ENCODE assay signal across 13 cellular contexts in genomic region chr17:42274273-42274542, GRCh38. TPM values are rescaled to one million over a fixed set of nuclear protein-coding genes. Genes with fewer than 3 reads are reported as not detected.
A peak's percentile ranks its signal among the peaks of the same experiment; 100 is the strongest.
DNase-seq lines count a peak whose midpoint lies in the region; ATAC-seq and TF ChIP-seq lines count a peak whose summit lies in the region.
"Had no signal": no experiment of that assay in that cellular context is flagged by ENCODE, and none has a peak within 500 bp of the region (broad histone marks: within the 10 kb centered on the region; RNA-seq: fewer than 3 reads in every experiment).

No MANE protein-coding gene starts in this region.

- H3K9me3 ChIP-seq in Caco-2 (no peaks in the 10 kb centered on the region), Karpas-422 (ENCODE audit: low read length) (no peaks in the 10 kb centered on the region), osteoblast (ENCODE audit: low read depth, low read length) (no peaks in the 10 kb centered on the region)
- H3K9me3 ChIP-seq: breast epithelium had no signal

- H3K27me3 ChIP-seq in Caco-2 (replicated peaks; ENCODE audit: control insufficient read depth, insufficient read depth, low read length) = no peaks in the 10 kb centered on the region
- no peaks in the 10 kb centered on the region for H3K27me3 ChIP-seq in Karpas-422 (ENCODE audit: low read length)
- H3K27me3 ChIP-seq in osteoblast (ENCODE audit: insufficient read depth, low read length) = no peaks in the 10 kb centered on the region
- H3K27me3 ChIP-seq: breast epithelium had no signal

- no peak for ATAC-seq in central memory CD8-positive, alpha-beta T cell (replicated peaks; ENCODE audit: extremely low read depth, poor library complexity, severe bottlenecking)
- ATAC-seq in GM18868 (IDR thresholded peaks at IDR 0.05; ENCODE audit: unreplicated experiment) = no peak
- ATAC-seq: right cardiac atrium had no signal

- intact Hi-C loops in Caco-2 (cut with micrococcal nuclease; ENCODE audit: unreplicated experiment) = no loop called here

- H3K9me2 ChIP-seq in Karpas-422 (replicated peaks; ENCODE audit: insufficient read depth, low read length) = no peaks in the 10 kb centered on the region

- H3K36me3 Mint-ChIP-seq in Caco-2 (ENCODE audit: insufficient read depth, unreplicated experiment) = no peaks in the 10 kb centered on the region
- peaks cover 47% of the 10 kb centered on the region for H3K36me3 Mint-ChIP-seq in central memory CD8-positive, alpha-beta T cell (ENCODE audit: insufficient read depth)

- H4K20me1 ChIP-seq in Karpas-422 (ENCODE audit: insufficient read depth, low read depth, low read length) (no peaks in the 10 kb centered on the region), osteoblast (ENCODE audit: insufficient read depth, low read length) (peaks cover 28% of the 10 kb centered on the region)

- no peaks in the 10 kb centered on the region for H3K9me3 Mint-ChIP-seq in Caco-2 (ENCODE audit: unreplicated experiment)
- no peaks in the 10 kb centered on the region for H3K9me3 Mint-ChIP-seq in central memory CD8-positive, alpha-beta T cell

- no peak overlapping the region for H3K27ac Mint-ChIP-seq in Caco-2 (ENCODE audit: unreplicated experiment)
- H3K27ac Mint-ChIP-seq in central memory CD8-positive, alpha-beta T cell (ENCODE audit: low read depth) = peak overlapping the region; percentile 98

- peak overlapping the region; percentile 78 for H3K4me3 Mint-ChIP-seq in Caco-2 (ENCODE audit: unreplicated experiment)
- H3K4me3 Mint-ChIP-seq in central memory CD8-positive, alpha-beta T cell = peak overlapping the region; percentile 89

- H3K36me3 ChIP-seq in Caco-2 (ENCODE audit: control insufficient read depth, insufficient read depth, low read length) = no peaks in the 10 kb centered on the region
- H3K36me3 ChIP-seq in Karpas-422 (ENCODE audit: insufficient read depth, low read length) = peaks cover 9% of the 10 kb centered on the region; the same call in 1 of the 2 replicates
- no peaks in the 10 kb centered on the region for H3K36me3 ChIP-seq in osteoblast (ENCODE audit: insufficient read depth, low read length)
- H3K36me3 ChIP-seq: breast epithelium had no signal

- TF ChIP-seq CTCF in Caco-2 (IDR thresholded peaks at IDR 0.05; ENCODE audit: insufficient read depth in 1 of 2, low read depth in 1 of 2, low read length in 1 of 2, severe bottlenecking in 1 of 2, unreplicated experiment in 1 of 2) (no peak), osteoblast (IDR thresholded peaks at IDR 0.05; ENCODE audit: extremely low read depth, low read depth, low read length) (no peak)

- H3K4me3 ChIP-seq in Caco-2 (ENCODE audit: low read depth, low read length) (no peak overlapping the region), Karpas-422 (ENCODE audit: low read length) (peak overlapping the region; percentile 96), osteoblast (ENCODE audit: insufficient read depth, low read length) (no peak overlapping the region)

- H3K4me1 Mint-ChIP-seq in Caco-2 (ENCODE audit: low read depth, unreplicated experiment) = peaks cover 27% of the 10 kb centered on the region
- peaks cover 68% of the 10 kb centered on the region for H3K4me1 Mint-ChIP-seq in central memory CD8-positive, alpha-beta T cell

- DNase-seq in Caco-2 (no peak), Karpas-422 (no peak), osteoblast (ENCODE audit: insufficient read length, low spot score, missing footprints) (peak; percentile 58), cerebellar cortex (ENCODE audit: low spot score) (no peak), NCI-H2081 (lab: John Stamatoyannopoulos, UW) (no peak), globus pallidus (ENCODE audit: low spot score) (no peak)
- no peak for DNase-seq in central memory CD8-positive, alpha-beta T cell (ENCODE audit: low spot score in 2 of 2)
- DNase-seq: activated CD4-positive, alpha-beta T cell treated with anti-CD3 and anti-CD28 coated beads for 4 hours; NCI-H226; right cardiac atrium; Right ventricle myocardium superior had no signal

- CTCF ChIA-PET in Caco-2 (lab: Charles Lee) = interaction anchor here (1.1 kb wide), 2 partner anchors 23 to 52 kb away, joined by 3 to 6 read pairs; no protein-coding TSS in a partner anchor

- no TSS peak for BruUV-seq in Caco-2 (replicated peaks; lab: Mats Ljungman, UMichigan)

- H3K4me2 ChIP-seq in Karpas-422 (ENCODE audit: low read depth, low read length, poor library complexity, severe bottlenecking) = peak overlapping the region; percentile 92
- H3K4me2 ChIP-seq in osteoblast (ENCODE audit: insufficient read depth, low read length) = no peak overlapping the region

- no peaks in the 10 kb centered on the region for H3K27me3 Mint-ChIP-seq in Caco-2 (ENCODE audit: insufficient read depth, unreplicated experiment)
- H3K27me3 Mint-ChIP-seq in central memory CD8-positive, alpha-beta T cell = no peaks in the 10 kb centered on the region

- H3K9ac ChIP-seq in Karpas-422 (ENCODE audit: low read length) = peak overlapping the region; percentile 96

- no peak overlapping the region for H2AFZ ChIP-seq in Karpas-422 (ENCODE audit: low read length)
- H2AFZ ChIP-seq in osteoblast (ENCODE audit: low read length) = no peak overlapping the region

- POLR2A ChIA-PET in Caco-2 (lab: Charles Lee) = no interaction called here

- H3K27ac ChIP-seq in Karpas-422 (ENCODE audit: low read length) (peak overlapping the region; percentile 77), osteoblast (ENCODE audit: low read depth, low read length) (no peak overlapping the region)

- peaks cover 11% of the 10 kb centered on the region for H3K4me1 ChIP-seq in Caco-2
- peaks cover 65% of the 10 kb centered on the region for H3K4me1 ChIP-seq in Karpas-422 (ENCODE audit: low read length)
- peaks cover 12% of the 10 kb centered on the region for H3K4me1 ChIP-seq in osteoblast (ENCODE audit: insufficient read depth, low read length)

- peaks cover 67% of the 10 kb centered on the region for H3K79me2 ChIP-seq in Karpas-422 (ENCODE audit: low read length)
- H3K79me2 ChIP-seq in osteoblast (ENCODE audit: insufficient read depth, low read length) = peaks cover 56% of the 10 kb centered on the region

RNA-seq across cellular contexts. Expression of gene STAT5B, which starts 2.0 kb away (rescaled TPM):
- 41.4 and 46.9 TPM in 2 replicates for total RNA-seq in Caco-2 (2022)
- 110 and 142 TPM in 2 replicates for total RNA-seq in Karpas-422 (2014; rRNA removed; shearing (Covaris generic); ENCODE audit: low replicate concordance)
- total RNA-seq in osteoblast = 22.8 and 23.6 TPM in 2 replicates

RNA-seq across cellular contexts. Expression of gene STAT5A, which starts 14.1 kb away (rescaled TPM):
- 2.4 and 3.2 TPM in 2 replicates for total RNA-seq in Caco-2 (2022)
- 62.3 and 160 TPM in 2 replicates for total RNA-seq in Karpas-422 (2014; rRNA removed; shearing (Covaris generic); ENCODE audit: low replicate concordance)
- total RNA-seq in osteoblast = 35.5 and 38.6 TPM in 2 replicates
